ENCODE assay signal across 8 cellular contexts in genomic region chr2:33497177-33497787, GRCh38. TPM values are rescaled to one million over a fixed set of nuclear protein-coding genes. Genes with fewer than 3 reads are reported as not detected.
DNase-seq lines count a peak whose midpoint lies in the region; ATAC-seq and TF ChIP-seq lines count a peak whose summit lies in the region.

No MANE protein-coding gene starts in this region.

- H3K27me3 ChIP-seq in GM06990 (replicated peaks; ENCODE audit: control insufficient read depth, insufficient read depth, low read length): no peaks in the 10 kb centered on the region
- H3K27me3 ChIP-seq in adipocyte (replicated peaks; ENCODE audit: control insufficient read depth, insufficient read depth, low read length): peaks cover 4% of the 10 kb centered on the region
- H3K27me3 ChIP-seq in heart left ventricle: no peaks in the 10 kb centered on the region
- H3K27me3 ChIP-seq in breast epithelium: no peaks in the 10 kb centered on the region

- DNase-seq in GM06990 (ENCODE audit: extremely low read depth, insufficient read length) (peak; percentile 78), adipocyte (ENCODE audit: low read depth) (peak; percentile 27), NCI-H2107 treated with DMSO at 0.1 percent for 48 hours (lab: John Stamatoyannopoulos, UW; ENCODE audit: unreplicated experiment) (no peak), heart left ventricle (no peak), breast epithelium (ENCODE audit: low spot score in 2 of 2) (no peak)

- H3K36me3 ChIP-seq in GM06990 (ENCODE audit: control insufficient read depth, insufficient read depth, low read length): peaks cover 1% of the 10 kb centered on the region; the same call in 1 of the 2 replicates
- H3K36me3 ChIP-seq in adipocyte (ENCODE audit: control insufficient read depth, insufficient read depth, low read length, severe bottlenecking): no peaks in the 10 kb centered on the region
- no peaks in the 10 kb centered on the region for H3K36me3 ChIP-seq in heart left ventricle
- H3K36me3 ChIP-seq in breast epithelium: no peaks in the 10 kb centered on the region

- H3K4me3 ChIP-seq in GM06990 (replicated peaks; ENCODE audit: low read depth, low read length) (peak overlapping the region; percentile 52), adipocyte (ENCODE audit: low read length) (no peak overlapping the region), heart left ventricle (no peak overlapping the region), breast epithelium (no peak overlapping the region)

- ATAC-seq in GM21381 (IDR thresholded peaks at IDR 0.05; ENCODE audit: unreplicated experiment) (peak; percentile 45), HG03521 (IDR thresholded peaks at IDR 0.05; ENCODE audit: unreplicated experiment) (peak; percentile 39), heart left ventricle (no peak), HG02970 (IDR thresholded peaks at IDR 0.05; ENCODE audit: low FRiP score, unreplicated experiment) (no peak)

- no peak overlapping the region for H3K9ac ChIP-seq in adipocyte (ENCODE audit: low read length)

- H3K4me1 ChIP-seq in adipocyte (ENCODE audit: control insufficient read depth, insufficient read depth, low read length) (no peaks in the 10 kb centered on the region), heart left ventricle (peaks cover 2 to 69% (median 33%) of the 10 kb centered on the region in 12 donors), breast epithelium (no peaks in the 10 kb centered on the region)

- whole genome bisulfite sequencing in heart left ventricle, 4 donors: 84 to 93% (median 89%) methylated on average over 1 of the region's 1 CpG

- intact Hi-C loops in heart left ventricle (cut with DNase I): no loop called here
- intact Hi-C loops in breast epithelium (cut with DNase I; ENCODE audit: low total_unique reads): no loop called here

- no peak for TF ChIP-seq POLR2A in heart left ventricle (IDR thresholded peaks at IDR 0.05)
- TF ChIP-seq POLR2A in breast epithelium (IDR thresholded peaks at IDR 0.05): no peak

- H3K9me3 ChIP-seq in adipocyte (ENCODE audit: control insufficient read depth, low read length) (no peaks in the 10 kb centered on the region), heart left ventricle (no peaks in the 10 kb centered on the region), breast epithelium (no peaks in the 10 kb centered on the region)

- H3K27ac ChIP-seq in heart left ventricle (peak overlapping the region in 1 of 12 donors; percentile 44), breast epithelium (no peak overlapping the region)

- TF ChIP-seq CTCF in GM06990 (IDR thresholded peaks at IDR 0.05; ENCODE audit: insufficient read depth, low read length, poor library complexity, severe bottlenecking): no peak
- TF ChIP-seq CTCF in heart left ventricle (IDR thresholded peaks at IDR 0.05): no peak
- TF ChIP-seq CTCF in breast epithelium (IDR thresholded peaks at IDR 0.05): no peak

RNA-seq across cellular contexts. Expression of gene RASGRP3, which starts 20.8 kb away (rescaled TPM):
- 10 to 100 TPM; 47.8 to 73.3 (median 62.2) TPM for total RNA-seq in heart left ventricle
- 10 to 100 TPM; 17.7 to 27.2 TPM for polyA plus RNA-seq in heart left ventricle
- total RNA-seq in breast epithelium: 10 to 100 TPM in 2 of 3 donors, 1 to 10 TPM in 1; 9.3 to 23.9 (median 13.1) TPM

Comparison
In these comparisons a context has a peak if more than half of its experiments do, and no peak if none do; other contexts are left out.
1. DNase-seq: peak in GM06990 (single experiment) and adipocyte (single experiment); none in NCI-H2107 treated with DMSO at 0.1 percent for 48 hours (single experiment), heart left ventricle (0 of 5) and breast epithelium (0 of 2).
2. ATAC-seq: peak in GM21381 (single experiment) and HG03521 (single experiment); none in heart left ventricle (0 of 4) and HG02970 (single experiment).